In genomic region chr4:148369919-148370318, GRCh38 we compare ENCODE assay signal across 29 cellular contexts.
"Had no signal": no experiment of that assay in that cellular context is flagged by ENCODE, and none has a peak within 500 bp of the region (broad histone marks: within the 10 kb centered on the region; RNA-seq: fewer than 3 reads in every experiment).

No MANE protein-coding gene starts in this region.

- H3K9me3 Mint-ChIP-seq: immature natural killer cell; mesothelial cell of epicardium; naive thymus-derived CD8-positive, alpha-beta T cell had no signal

- H3K27ac ChIP-seq: heart left ventricle, left lung, lower lobe of right lung, ovary, sigmoid colon, skin epidermis, stomach, testis, thyroid gland, transverse colon, upper lobe of left lung, vagina had no signal

- H3K36me3 ChIP-seq: heart left ventricle, left lung, lower lobe of right lung, ovary, sigmoid colon, stomach, thyroid gland, transverse colon, upper lobe of left lung, vagina had no signal

- H3K27me3 ChIP-seq: heart left ventricle, left lung, ovary, sigmoid colon, stomach, testis, thyroid gland, transverse colon, upper lobe of left lung, vagina had no signal

- H3K36me3 Mint-ChIP-seq: immature natural killer cell; mesothelial cell of epicardium; naive thymus-derived CD8-positive, alpha-beta T cell; stimulated activated naive B cell treated with anti-CD40 and anti-IgM and Interleukin-4, amounts not matched to agents 10 μg/mL and 1 μg/mL and 100 μg/mL, for 72 hours had no signal

- H3K4me1 Mint-ChIP-seq: immature natural killer cell, mesothelial cell of epicardium had no signal

- H3K27ac Mint-ChIP-seq: immature natural killer cell; mesothelial cell of epicardium; progenitor cell of endocrine pancreas; stimulated activated naive B cell treated with anti-CD40 and anti-IgM and Interleukin-4, amounts not matched to agents 10 μg/mL and 1 μg/mL and 100 μg/mL, for 72 hours had no signal

- DNase-seq: heart left ventricle; hypothalamus; immature natural killer cell; kidney; left colon; left lung; lower lobe of right lung; mammary epithelial cell; mesendoderm; naive thymus-derived CD8-positive, alpha-beta T cell; ovary; retina; right cardiac atrium; sigmoid colon; stimulated activated CD4-positive, alpha-beta T cell treated with anti-CD3 and anti-CD28 coated beads, Interleukin-12 subunit alpha, Interleukin-12 subunit beta, amount 100 ng/mL, for 4 hours; stimulated activated CD4-positive, alpha-beta T cell treated with anti-CD3 and anti-CD28 coated beads, Interleukin-15, amount 100 ng/mL, for 24 hours; stimulated activated CD4-positive, alpha-beta T cell treated with anti-CD3 and anti-CD28 coated beads, Interleukin-2, amount 100 ng/mL, for 24 hours; stimulated activated CD4-positive, alpha-beta T cell treated with anti-CD3 and anti-CD28 coated beads, Interleukin-4, amount 100 ng/mL, for 1 hour; stimulated activated naive B cell treated with anti-CD40 and anti-IgM and Interleukin-4, amounts not matched to agents 10 μg/mL and 1 μg/mL and 100 μg/mL, for 72 hours; stimulated activated naive CD8-positive, alpha-beta T cell treated with anti-CD3 and anti-CD28 coated beads, Interleukin-15, Interleukin-2, amounts not matched to agents 100 U/mL and 50 U/mL, for 24 hours; stomach; testis; thyroid gland; transverse colon; upper lobe of left lung had no signal

- FAIRE-seq: kidney had no signal

- H3K4me3 Mint-ChIP-seq: immature natural killer cell; mesothelial cell of epicardium; naive thymus-derived CD8-positive, alpha-beta T cell; stimulated activated naive B cell treated with anti-CD40 and anti-IgM and Interleukin-4, amounts not matched to agents 10 μg/mL and 1 μg/mL and 100 μg/mL, for 72 hours had no signal

- H3K4me3 ChIP-seq: heart left ventricle, left lung, lower lobe of right lung, ovary, sigmoid colon, skin epidermis, stomach, testis, thyroid gland, transverse colon, upper lobe of left lung, vagina had no signal

- H3K4me1 ChIP-seq: left lung, lower lobe of right lung, testis, upper lobe of left lung had no signal

- H3K9me3 ChIP-seq: heart left ventricle, left lung, lower lobe of right lung, ovary, sigmoid colon, stomach, testis, thyroid gland, transverse colon, upper lobe of left lung, vagina had no signal

- ATAC-seq: heart left ventricle; left colon; left lung; lower lobe of right lung; naive thymus-derived CD8-positive, alpha-beta T cell; right cardiac atrium; stimulated activated naive B cell treated with anti-CD40 and anti-IgM and Interleukin-4, amounts not matched to agents 10 μg/mL and 1 μg/mL and 100 μg/mL, for 72 hours; stimulated activated naive CD8-positive, alpha-beta T cell treated with anti-CD3 and anti-CD28 coated beads, Interleukin-15, Interleukin-2, amounts not matched to agents 100 U/mL and 50 U/mL, for 24 hours had no signal

- H3K27me3 Mint-ChIP-seq: naive thymus-derived CD8-positive, alpha-beta T cell; stimulated activated naive B cell treated with anti-CD40 and anti-IgM and Interleukin-4, amounts not matched to agents 10 μg/mL and 1 μg/mL and 100 μg/mL, for 72 hours had no signal
